16 cellular contexts compared by ENCODE assay signal in the genomic region with DNA sequence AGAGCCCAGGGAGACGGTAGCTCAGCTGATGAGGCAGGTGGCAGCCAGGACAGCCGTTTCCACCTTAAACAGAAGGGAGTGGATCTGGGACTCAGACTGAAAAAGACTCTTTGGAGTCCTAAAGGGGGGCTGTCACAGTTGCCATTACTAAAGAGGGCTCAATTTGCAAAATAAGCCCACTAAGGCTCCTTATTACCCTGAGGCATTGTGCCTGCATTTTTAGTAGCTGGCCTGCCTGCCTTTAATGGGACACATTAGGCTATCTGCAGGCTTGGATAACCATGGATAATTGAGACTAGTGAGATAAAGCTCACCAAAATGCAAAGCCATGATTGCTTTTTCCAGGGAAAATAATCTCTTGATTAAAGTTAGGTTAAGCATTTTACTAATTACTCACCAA. TPM values are rescaled to one million over a fixed set of nuclear protein-coding genes. Genes with fewer than 3 reads are reported as not detected.
DNase-seq lines count a peak whose midpoint lies in the region; TF ChIP-seq lines count a peak whose summit lies in the region.
"Had no signal": no experiment of that assay in that cellular context is flagged by ENCODE, and none has a peak within 500 bp of the region (broad histone marks: within the 10 kb centered on the region; RNA-seq: fewer than 3 reads in every experiment).

No MANE protein-coding gene starts in this region.

- peak; percentile 52 for DNase-seq in DMS 273 (lab: John Stamatoyannopoulos, UW; ENCODE audit: unreplicated experiment)
- DNase-seq in DMS 273 treated with DMSO at 0.1 percent for 48 hours (lab: John Stamatoyannopoulos, UW) = no peak
- peak; percentile 75 for DNase-seq in NCI-H524 treated with DMSO at 0.1 percent for 48 hours (lab: John Stamatoyannopoulos, UW)
- DNase-seq in retina = peak; percentile 34
- DNase-seq in COLO668 (lab: John Stamatoyannopoulos, UW; ENCODE audit: unreplicated experiment) = no peak
- DNase-seq in NCI-H526 treated with DMSO at 0.1 percent for 48 hours (lab: John Stamatoyannopoulos, UW) = no peak
- DNase-seq in coronary artery (ENCODE audit: low spot score) = no peak
- DNase-seq: CD4-positive, alpha-beta memory T cell; GM23248; HCEC 1CT; NCI-H2227 treated with DMSO at 0.1 percent for 48 hours; T-helper 1 cell had no signal

- H3K4me3 ChIP-seq in ectodermal cell (ENCODE audit: insufficient read depth, low read depth, low read length) (no peak overlapping the region), coronary artery (no peak overlapping the region)
- H3K4me3 ChIP-seq: GM23248, SK-N-MC had no signal

- 28 to 32% methylated on average over 2 of the region's 2 CpGs for WGBS in ectodermal cell, 2 experiments

- peak overlapping the region; percentile 22 for H3K27ac ChIP-seq in ectodermal cell (ENCODE audit: insufficient read depth, low read depth, low read length, poor library complexity, severe bottlenecking)
- H3K27ac ChIP-seq in coronary artery = no peak overlapping the region
- H3K27ac ChIP-seq: 22Rv1, GM23248, HL-60, SK-N-MC had no signal

- peaks cover 6% of the 10 kb centered on the region for H3K27me3 ChIP-seq in ectodermal cell (ENCODE audit: control insufficient read depth, insufficient read depth, low read length, poor library complexity, severe bottlenecking)

- H3K36me3 ChIP-seq in ectodermal cell (ENCODE audit: control insufficient read depth, insufficient read depth, low read length) = no peaks in the 10 kb centered on the region

- peaks cover 9% of the 10 kb centered on the region for H3K4me1 ChIP-seq in ectodermal cell (ENCODE audit: control insufficient read depth, insufficient read depth, low read length)

- no peaks in the 10 kb centered on the region for H3K9me3 ChIP-seq in ectodermal cell (ENCODE audit: control insufficient read depth, low read length)

- TF ChIP-seq CTCF in coronary artery (IDR thresholded peaks at IDR 0.05) = no peak

RNA-seq across cellular contexts. Expression of a gene that starts 8.7 kb away (rescaled TPM):
- 22.4 TPM for polyA plus RNA-seq in ectodermal cell (2013, experiment 1 of 4)
- polyA plus RNA-seq in ectodermal cell (2013, experiment 2 of 4) = 26.5 TPM
- polyA plus RNA-seq in ectodermal cell (2013, experiment 3 of 4) = 19.3 TPM
- 24.7 TPM for polyA plus RNA-seq in ectodermal cell (2013, experiment 4 of 4)

Comparison
In these comparisons a context has a peak if more than half of its experiments do, and no peak if none do; other contexts are left out.
1. DNase-seq: peak in DMS 273 (single experiment), NCI-H524 treated with DMSO at 0.1 percent for 48 hours (single experiment) and retina (single experiment); none in DMS 273 treated with DMSO at 0.1 percent for 48 hours (single experiment), COLO668 (single experiment), NCI-H526 treated with DMSO at 0.1 percent for 48 hours (single experiment) and coronary artery (single experiment).